In genomic region chr2:241226723-241227634, GRCh38 we compare ENCODE assay signal across 16 cellular contexts. TPM values are rescaled to one million over a fixed set of nuclear protein-coding genes. Genes with fewer than 3 reads are reported as not detected.
DNase-seq lines count a peak whose midpoint lies in the region; ATAC-seq and TF ChIP-seq lines count a peak whose summit lies in the region.
"Had no signal": no experiment of that assay in that cellular context is flagged by ENCODE, and none has a peak within 500 bp of the region (broad histone marks: within the 10 kb centered on the region; RNA-seq: fewer than 3 reads in every experiment).

No MANE protein-coding gene starts in this region.

- TF ChIP-seq CTCF in mesothelial cell of epicardium (IDR thresholded peaks at IDR 0.05; ENCODE audit: unreplicated experiment): no peak

- intact Hi-C loops in Right ventricle myocardium inferior (cut with DNase I) (no loop called here), cardiac septum (cut with DNase I) (no loop called here), Right ventricle myocardium superior (cut with DNase I) (no loop called here)

- no peaks in the 10 kb centered on the region for H3K27me3 Mint-ChIP-seq in mesothelial cell of epicardium (ENCODE audit: low read depth)
- H3K27me3 Mint-ChIP-seq: activated CD8-positive, alpha-beta memory T cell treated with anti-CD3 and anti-CD28 coated beads, Interleukin-2, amount 10 ng/mL, durations not matched to agents 7 days and 5 days; CD4-positive, alpha-beta T cell had no signal

- peak; percentile 33 for DNase-seq in Right ventricle myocardium inferior (ENCODE audit: missing footprints)
- no peak for DNase-seq in cardiac septum (ENCODE audit: low spot score)
- DNase-seq in Right ventricle myocardium superior: peak; percentile 30
- no peak for DNase-seq in mesothelial cell of epicardium (ENCODE audit: low spot score in 2 of 2, unreplicated experiment in 2 of 2)
- DNase-seq in left lobe of liver (ENCODE audit: low spot score): no peak
- no peak for DNase-seq in retina
- no peak for DNase-seq in NAMALWA (ENCODE audit: low spot score)
- DNase-seq: activated CD4-positive, CD25-positive, alpha-beta regulatory T cell treated with anti-CD3 and anti-CD28 coated beads, Interleukin-2, amount 50 U/mL, for 72 hours; activated CD8-positive, alpha-beta memory T cell treated with anti-CD3 and anti-CD28 coated beads, Interleukin-2, amount 10 ng/mL, durations not matched to agents 7 days and 5 days; activated effector memory CD4-positive, alpha-beta T cell treated with Interleukin-2 at 50 U/mL for 16 hours; CD4-positive, alpha-beta T cell; NCI-H1436; NCI-H345; stimulated activated naive B cell treated with anti-CD40 and anti-IgM and Interleukin-4, amounts not matched to agents 10 μg/mL and 1 μg/mL and 100 μg/mL, for 72 hours had no signal

- peaks cover 26% of the 10 kb centered on the region for H3K36me3 Mint-ChIP-seq in mesothelial cell of epicardium

- H3K27ac Mint-ChIP-seq in mesothelial cell of epicardium: peak overlapping the region; percentile 72
- H3K27ac Mint-ChIP-seq: activated CD8-positive, alpha-beta memory T cell treated with anti-CD3 and anti-CD28 coated beads, Interleukin-2, amount 10 ng/mL, durations not matched to agents 7 days and 5 days; CD4-positive, alpha-beta T cell; stimulated activated naive B cell treated with anti-CD40 and anti-IgM and Interleukin-4, amounts not matched to agents 10 μg/mL and 1 μg/mL and 100 μg/mL, for 72 hours had no signal

- no peaks in the 10 kb centered on the region for H3K9me3 Mint-ChIP-seq in mesothelial cell of epicardium
- H3K9me3 Mint-ChIP-seq: CD4-positive, alpha-beta T cell; stimulated activated naive B cell treated with anti-CD40 and anti-IgM and Interleukin-4, amounts not matched to agents 10 μg/mL and 1 μg/mL and 100 μg/mL, for 72 hours had no signal

- ATAC-seq in Right ventricle myocardium inferior (peak; percentile 46), Right ventricle myocardium superior (ENCODE audit: poor library complexity) (peak; percentile 30), left lobe of liver (no peak), HG02840 (IDR thresholded peaks at IDR 0.05; ENCODE audit: low FRiP score, unreplicated experiment) (no peak)
- ATAC-seq: activated CD8-positive, alpha-beta memory T cell treated with anti-CD3 and anti-CD28 coated beads, Interleukin-2, amount 10 ng/mL, durations not matched to agents 7 days and 5 days; pancreas; stimulated activated naive B cell treated with anti-CD40 and anti-IgM and Interleukin-4, amounts not matched to agents 10 μg/mL and 1 μg/mL and 100 μg/mL, for 72 hours had no signal

- H3K4me1 Mint-ChIP-seq in mesothelial cell of epicardium: peaks cover 15% of the 10 kb centered on the region

- no peak overlapping the region for H3K4me3 Mint-ChIP-seq in mesothelial cell of epicardium
- H3K4me3 Mint-ChIP-seq: activated CD8-positive, alpha-beta memory T cell treated with anti-CD3 and anti-CD28 coated beads, Interleukin-2, amount 10 ng/mL, durations not matched to agents 7 days and 5 days; CD4-positive, alpha-beta T cell; stimulated activated naive B cell treated with anti-CD40 and anti-IgM and Interleukin-4, amounts not matched to agents 10 μg/mL and 1 μg/mL and 100 μg/mL, for 72 hours had no signal

RNA-seq across cellular contexts. Expression of gene ANO7, which starts 38.5 kb away (rescaled TPM):
- 0.81 TPM for total RNA-seq in Right ventricle myocardium inferior
- 3.4 TPM for total RNA-seq in cardiac septum
- total RNA-seq in Right ventricle myocardium superior: 0.35 TPM
- total RNA-seq in mesothelial cell of epicardium: 3.8 to 4.5 TPM (median 3.8 TPM) in 3 replicates
- 1.3 TPM for total RNA-seq in left lobe of liver

Comparison
In these comparisons a context has a peak if more than half of its experiments do, and no peak if none do; other contexts are left out.
1. DNase-seq: peak in Right ventricle myocardium inferior (single experiment) and Right ventricle myocardium superior (single experiment); none in cardiac septum (single experiment), mesothelial cell of epicardium (0 of 2), left lobe of liver (single experiment), retina (single experiment) and NAMALWA (single experiment).
2. ATAC-seq: peak in Right ventricle myocardium inferior (single experiment) and Right ventricle myocardium superior (single experiment); none in left lobe of liver (single experiment) and HG02840 (single experiment).